In genomic region chr9:83383034-83383433, GRCh38 we compare ENCODE assay signal across 34 cellular contexts.
DNase-seq lines count a peak whose midpoint lies in the region; ATAC-seq, FAIRE-seq and TF ChIP-seq lines count a peak whose summit lies in the region.
"Had no signal": no experiment of that assay in that cellular context is flagged by ENCODE, and none has a peak within 500 bp of the region (broad histone marks: within the 10 kb centered on the region; RNA-seq: fewer than 3 reads in every experiment).

No MANE protein-coding gene starts in this region.

- DNase-seq in HepG2 (ENCODE audit: low spot score) (no peak), right lobe of liver (no peak), GM23338 (ENCODE audit: low spot score) (no peak), esophagus muscularis mucosa (ENCODE audit: extremely low spot score) (peak; percentile 64), NCI-H187 treated with DMSO at 0.1 percent for 48 hours (lab: John Stamatoyannopoulos, UW) (no peak)
- DNase-seq: 8988T; ACHN; AML-193; C1 segment of cervical spinal cord; Caco-2; Calu3; CD4-positive, alpha-beta memory T cell; CD4-positive, alpha-beta T cell; CD4-positive, CD25-positive, alpha-beta regulatory T cell; CD8-positive, alpha-beta memory T cell; CD8-positive, alpha-beta T cell; COR-L47; DMS 273 treated with DMSO at 0.1 percent for 48 hours; DMS153; DMS79; DMS79 treated with DMSO at 0.1 percent for 48 hours; DND-41; EL had no signal

- ATAC-seq in HepG2 (no peak), right lobe of liver (no peak), GM23338 (no peak), HG03159 (IDR thresholded peaks at IDR 0.05; ENCODE audit: unreplicated experiment) (no peak)
- ATAC-seq: A549; CD8-positive, alpha-beta T cell had no signal

- no peak overlapping the region for H3K27ac Mint-ChIP-seq in GM23338
- H3K27ac Mint-ChIP-seq: B cell; CD14-positive monocyte; CD4-positive, alpha-beta memory T cell; CD4-positive, alpha-beta T cell; CD8-positive, alpha-beta memory T cell; CD8-positive, alpha-beta T cell had no signal

- no peak for TF ChIP-seq EP300 in HepG2 (IDR thresholded peaks at IDR 0.05; ENCODE audit: low read depth in 2 of 2, low read length in 2 of 2)
- no peak for TF ChIP-seq EP300 in HepG2 (CRISPR knock-in tag; IDR thresholded peaks at IDR 0.05; ENCODE audit: borderline replicate concordance)
- TF ChIP-seq EP300 in esophagus muscularis mucosa (IDR thresholded peaks at IDR 0.05) = no peak

- 100% methylated on average over 2 of the region's 2 CpGs for WGBS in HepG2 (ENCODE audit: low lambda C conversion rate)
- WGBS in right lobe of liver (ENCODE audit: insufficient coverage, low coverage, low lambda C conversion rate, missing lambda C conversion rate) = 69% methylated on average over 2 of the region's 2 CpGs
- 85% methylated on average over 2 of the region's 2 CpGs for WGBS in esophagus muscularis mucosa

- H3K4me3 ChIP-seq in HepG2 (replicated peaks in 1 of 3; ENCODE audit: insufficient read depth in 1 of 3, low read depth in 2 of 3, low read length in 3 of 3) (no peak overlapping the region), right lobe of liver (no peak overlapping the region), GM23338 (no peak overlapping the region), esophagus muscularis mucosa (no peak overlapping the region)
- H3K4me3 ChIP-seq: A549; BLaER1; BLaER1 treated with 17β-estradiol and CSF1 and Interleukin-3, amounts not matched to agents 10 nM and 100 nM had no signal

- H3K4me2 ChIP-seq in HepG2 (ENCODE audit: low read depth, low read length) (no peak overlapping the region), GM23338 (no peak overlapping the region)
- H3K4me2 ChIP-seq: A549; BLaER1; BLaER1 treated with 17β-estradiol and CSF1 and Interleukin-3, amounts not matched to agents 10 nM and 100 nM had no signal

- BruUV-seq in HepG2 (replicated peaks; lab: Mats Ljungman, UMichigan) = no TSS peak

- 0 out of 2 replicates have a peak, but pooled peaks cover 4% of the 10 kb centered on the region for H3K9me2 ChIP-seq in GM23338 (ENCODE audit: insufficient read depth)

- no peaks in the 10 kb centered on the region for H3K4me1 Mint-ChIP-seq in GM23338
- H3K4me1 Mint-ChIP-seq: B cell; CD14-positive monocyte; CD4-positive, alpha-beta memory T cell; CD4-positive, CD25-positive, alpha-beta regulatory T cell; CD8-positive, alpha-beta memory T cell had no signal

- H3K4me1 ChIP-seq in HepG2 (ENCODE audit: insufficient read depth, low read length) (peaks cover 41% of the 10 kb centered on the region), right lobe of liver (no peaks in the 10 kb centered on the region), GM23338 (ENCODE audit: insufficient read depth) (no peaks in the 10 kb centered on the region), esophagus muscularis mucosa (no peaks in the 10 kb centered on the region)
- H3K4me1 ChIP-seq: A549; BLaER1; BLaER1 treated with 17β-estradiol and CSF1 and Interleukin-3, amounts not matched to agents 10 nM and 100 nM; Caco-2 had no signal

- H3K9me3 Mint-ChIP-seq in GM23338 = peaks cover 7% of the 10 kb centered on the region; the same call in 2 of the 3 replicates
- H3K9me3 Mint-ChIP-seq: CD8-positive, alpha-beta T cell had no signal

- H3K9me3 ChIP-seq in HepG2 (ENCODE audit: low read length) (peaks cover 15% of the 10 kb centered on the region), right lobe of liver (no peaks in the 10 kb centered on the region), esophagus muscularis mucosa (peaks cover 0 to 16% (median 10%) of the 10 kb centered on the region in 4 donors)
- H3K9me3 ChIP-seq: BE2C, Caco-2 had no signal

- no peaks in the 10 kb centered on the region for H3K79me2 ChIP-seq in HepG2 (ENCODE audit: insufficient read depth, low read length)
- H3K79me2 ChIP-seq in GM23338 (replicated peaks; ENCODE audit: insufficient read depth) = no peaks in the 10 kb centered on the region

- intact Hi-C loops in HepG2 (cut with micrococcal nuclease; ENCODE audit: unreplicated experiment) = no loop called here
- intact Hi-C loops in right lobe of liver (cut with DNase I) = no loop called here
- intact Hi-C loops in esophagus muscularis mucosa (cut with DNase I) = no loop called here

- CTCF ChIA-PET in HepG2 (lab: Yijun Ruan, JAX; ENCODE audit: low intra/inter-chr PET ratio, low total read pairs) = no interaction called here

- H3F3A ChIP-seq in GM23338 (replicated peaks; ENCODE audit: low read depth) = no peaks in the 10 kb centered on the region

- POLR2A ChIA-PET in HepG2 (lab: Yijun Ruan, JAX) = no interaction called here

- no peak for TF ChIP-seq RAD21 in HepG2 (CRISPR knock-in tag; IDR thresholded peaks at IDR 0.05)

- H3K27me3 Mint-ChIP-seq in GM23338 (ENCODE audit: insufficient read depth, low read depth, poor library complexity) = no peaks in the 10 kb centered on the region
- H3K27me3 Mint-ChIP-seq: B cell; CD4-positive, alpha-beta memory T cell; CD4-positive, alpha-beta T cell had no signal

- TF ChIP-seq POLR2A in HepG2 (IDR thresholded peaks at IDR 0.05; ENCODE audit: insufficient read depth in 1 of 2, low read depth in 2 of 2, low read length in 2 of 2) (no peak), right lobe of liver (IDR thresholded peaks at IDR 0.05) (no peak), esophagus muscularis mucosa (IDR thresholded peaks at IDR 0.05; ENCODE audit: low read depth) (no peak)

- H3K27me3 ChIP-seq in HepG2 (ENCODE audit: control insufficient read depth in 1 of 2, insufficient read depth in 2 of 2, low read length in 2 of 2) (no peaks in the 10 kb centered on the region), right lobe of liver (no peaks in the 10 kb centered on the region), GM23338 (ENCODE audit: insufficient read depth) (no peaks in the 10 kb centered on the region), esophagus muscularis mucosa (no peaks in the 10 kb centered on the region)
- H3K27me3 ChIP-seq: BE2C; BLaER1; BLaER1 treated with 17β-estradiol and CSF1 and Interleukin-3, amounts not matched to agents 10 nM and 100 nM had no signal

- FAIRE-seq in HepG2 (lab: Jason Lieb, UNC) = no peak
- FAIRE-seq: A204.1, A549, D721Med had no signal

- H3K9ac ChIP-seq in HepG2 (ENCODE audit: insufficient read depth, low read depth, low read length) = no peak overlapping the region
- H3K9ac ChIP-seq: BLaER1; BLaER1 treated with 17β-estradiol and CSF1 and Interleukin-3, amounts not matched to agents 10 nM and 100 nM had no signal

- in situ Hi-C loops in HepG2 (cut with HindIII; ENCODE audit: extremely low pct_ligation_motif_present, low pct_unique_long_range_greater_than_20kb) = loop anchor here (10.0 kb wide), 1 partner anchor 58 kb away; no protein-coding TSS in a partner anchor

- no peaks in the 10 kb centered on the region for H3K36me3 ChIP-seq in HepG2 (replicated peaks in 1 of 2; ENCODE audit: control insufficient read depth in 1 of 2, insufficient read depth in 2 of 2, low read length in 2 of 2)
- no peaks in the 10 kb centered on the region for H3K36me3 ChIP-seq in right lobe of liver
- H3K36me3 ChIP-seq in GM23338 (ENCODE audit: insufficient read depth) = no peaks in the 10 kb centered on the region
- H3K36me3 ChIP-seq in esophagus muscularis mucosa = peaks cover 0 to 13% (median 0%) of the 10 kb centered on the region in 4 donors
- H3K36me3 ChIP-seq: BE2C; BLaER1; BLaER1 treated with 17β-estradiol and CSF1 and Interleukin-3, amounts not matched to agents 10 nM and 100 nM had no signal

- no peak for TF ChIP-seq CTCF in HepG2 (CRISPR knock-in tag; IDR thresholded peaks at IDR 0.05)
- TF ChIP-seq CTCF in right lobe of liver (IDR thresholded peaks at IDR 0.05) = no peak
- TF ChIP-seq CTCF in GM23338 (conservative IDR thresholded peaks at IDR 0.05; ENCODE audit: low read depth in 2 of 2) = no peak
- no peak for TF ChIP-seq CTCF in esophagus muscularis mucosa (IDR thresholded peaks at IDR 0.05)

- H3K27ac ChIP-seq in HepG2 (ENCODE audit: extremely low read length, insufficient read depth, low read length) = no peak overlapping the region
- H3K27ac ChIP-seq in right lobe of liver = no peak overlapping the region
- H3K27ac ChIP-seq in GM23338 (ENCODE audit: low read depth) = no peak overlapping the region
- H3K27ac ChIP-seq in esophagus muscularis mucosa (replicated peaks in 1 of 4) = no peak overlapping the region
- H3K27ac ChIP-seq: 22Rv1; A549; BLaER1; BLaER1 treated with 17β-estradiol and CSF1 and Interleukin-3, amounts not matched to agents 10 nM and 100 nM; C4-2B had no signal

- H3K4me3 Mint-ChIP-seq in GM23338 = no peak overlapping the region
- H3K4me3 Mint-ChIP-seq: B cell; CD14-positive monocyte; CD4-positive, alpha-beta memory T cell; CD4-positive, alpha-beta T cell; CD4-positive, CD25-positive, alpha-beta regulatory T cell; CD8-positive, alpha-beta memory T cell; CD8-positive, alpha-beta T cell had no signal

- H3K36me3 Mint-ChIP-seq in GM23338 (ENCODE audit: low read depth) = no peaks in the 10 kb centered on the region
- H3K36me3 Mint-ChIP-seq: CD8-positive, alpha-beta T cell had no signal

- H4K20me1 ChIP-seq in HepG2 (ENCODE audit: insufficient read depth, low read length) (no peaks in the 10 kb centered on the region), GM23338 (replicated peaks; ENCODE audit: insufficient read depth) (no peaks in the 10 kb centered on the region; the same call in 1 of the 2 replicates)
- H4K20me1 ChIP-seq: BLaER1; BLaER1 treated with 17β-estradiol and CSF1 and Interleukin-3, amounts not matched to agents 10 nM and 100 nM had no signal

- H2AFZ ChIP-seq in HepG2 (ENCODE audit: low read length) (no peak overlapping the region), GM23338 (no peak overlapping the region)

TF ChIP-seq in GM23338, 12 proteins besides CTCF, POLR2A, EP300 and RAD21:
- TF ChIP-seq JUNB (IDR thresholded peaks at IDR 0.05; ENCODE audit: unreplicated experiment) (no peak), ZNF331 (CRISPR knock-in tag; IDR thresholded peaks at IDR 0.05; ENCODE audit: low read depth) (peak; percentile 80)
